In genomic region chr3:53192608-53193007, GRCh38 we compare ENCODE assay signal across 10 cellular contexts. TPM values are rescaled to one million over a fixed set of nuclear protein-coding genes. Genes with fewer than 3 reads are reported as not detected.
DNase-seq lines count a peak whose midpoint lies in the region; ATAC-seq and TF ChIP-seq lines count a peak whose summit lies in the region.
"Had no signal": no experiment of that assay in that cellular context is flagged by ENCODE, and none has a peak within 500 bp of the region (broad histone marks: within the 10 kb centered on the region; RNA-seq: fewer than 3 reads in every experiment).

No MANE protein-coding gene starts in this region.

- CTCF ChIA-PET in GM10248 (lab: Yijun Ruan, JAX) = interaction anchor here (1.1 to 12.8 kb wide), 6 partner anchors 12 to 78 kb away, joined by 3 to 253 read pairs (median 5); no protein-coding TSS in a partner anchor

- intact Hi-C loops in left colon (cut with DNase I, micrococcal nuclease) = no loop called here

- no peak for TF ChIP-seq CTCF in GM10248 (IDR thresholded peaks at IDR 0.05; ENCODE audit: control extremely low read depth, extremely low read depth, low read depth, missing control alignments)

- ATAC-seq in GM18498 (IDR thresholded peaks at IDR 0.05; ENCODE audit: unreplicated experiment) = peak; percentile 67
- peak; percentile 42 for ATAC-seq in GM21515 (IDR thresholded peaks at IDR 0.05; ENCODE audit: unreplicated experiment)
- ATAC-seq in HG03442 (IDR thresholded peaks at IDR 0.05; ENCODE audit: unreplicated experiment) = peak; percentile 29
- ATAC-seq in left colon = no peak
- no peak for ATAC-seq in GM19328 (IDR thresholded peaks at IDR 0.05; ENCODE audit: unreplicated experiment)

- POLR2A ChIA-PET in GM10248 (lab: Yijun Ruan, JAX) = interaction anchor here (0.7 kb wide), 2 partner anchors 35 to 352 kb away, joined by 4 to 6 read pairs; no protein-coding TSS in a partner anchor

- DNase-seq in left colon (peak; percentile 55 to 73), GM10248 (ENCODE audit: extremely low spot score) (no peak), cerebellar cortex (ENCODE audit: low spot score) (no peak), NCI-H82 (lab: John Stamatoyannopoulos, UW) (no peak)
- DNase-seq: Caco-2; stimulated activated CD4-positive, alpha-beta T cell treated with anti-CD3 and anti-CD28 coated beads, Interleukin-4, amount 100 ng/mL, for 24 hours had no signal

RNA-seq across cellular contexts. Expression of gene PRKCD, which starts 31.6 kb away (rescaled TPM):
- 10 to 100 TPM; 93.3 to 94.0 TPM for total RNA-seq in left colon

Comparison
In these comparisons a context has a peak if more than half of its experiments do, and no peak if none do; other contexts are left out.
1. ATAC-seq: peak in GM18498 (single experiment), GM21515 (single experiment) and HG03442 (single experiment); none in left colon (single experiment) and GM19328 (single experiment).
2. DNase-seq: peak in left colon (2 of 2); none in GM10248 (single experiment), cerebellar cortex (single experiment) and NCI-H82 (single experiment).